Comparison of ENCODE assay signal across 2 cellular contexts in the genomic region with DNA sequence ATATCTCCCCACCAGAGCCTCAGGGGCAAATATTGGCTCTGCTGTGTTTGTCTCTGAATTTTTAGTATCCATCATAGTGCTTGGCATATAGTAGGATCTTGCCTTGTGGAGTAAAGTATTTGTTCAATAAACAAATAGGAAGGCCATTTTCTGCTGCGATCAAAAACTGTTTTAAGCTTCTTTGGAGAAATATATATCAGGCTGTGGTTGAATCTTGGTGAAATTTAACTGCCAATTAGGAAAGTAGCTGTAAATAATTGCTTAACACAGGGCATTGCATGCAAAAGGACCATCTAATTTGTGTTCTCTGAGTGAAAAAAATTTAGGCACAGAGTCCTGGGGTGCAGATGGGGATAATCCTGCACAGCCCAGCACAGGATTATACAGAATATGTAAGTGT.
TF ChIP-seq lines count a peak whose summit lies in the region.

No MANE protein-coding gene starts in this region.

TF ChIP-seq in A549, 52 proteins besides CTCF, POLR2A, EP300 and RAD21:
- TF ChIP-seq MAFK (IDR thresholded peaks at IDR 0.05; ENCODE audit: partially characterized antibody) (no peak), ZC3H11A (IDR thresholded peaks at IDR 0.05) (no peak), MYC (IDR thresholded peaks at IDR 0.05; ENCODE audit: borderline replicate concordance, low read length) (no peak), PHF8 (IDR thresholded peaks at IDR 0.05; ENCODE audit: borderline replicate concordance, low read depth) (no peak), BHLHE40 (IDR thresholded peaks at IDR 0.05; ENCODE audit: low read depth, low read length) (no peak), NPAS2 (CRISPR knock-in tag; IDR thresholded peaks at IDR 0.05; ENCODE audit: borderline replicate concordance) (no peak), EHF (CRISPR knock-in tag; IDR thresholded peaks at IDR 0.05) (no peak)
- TF ChIP-seq, protein P1, sequence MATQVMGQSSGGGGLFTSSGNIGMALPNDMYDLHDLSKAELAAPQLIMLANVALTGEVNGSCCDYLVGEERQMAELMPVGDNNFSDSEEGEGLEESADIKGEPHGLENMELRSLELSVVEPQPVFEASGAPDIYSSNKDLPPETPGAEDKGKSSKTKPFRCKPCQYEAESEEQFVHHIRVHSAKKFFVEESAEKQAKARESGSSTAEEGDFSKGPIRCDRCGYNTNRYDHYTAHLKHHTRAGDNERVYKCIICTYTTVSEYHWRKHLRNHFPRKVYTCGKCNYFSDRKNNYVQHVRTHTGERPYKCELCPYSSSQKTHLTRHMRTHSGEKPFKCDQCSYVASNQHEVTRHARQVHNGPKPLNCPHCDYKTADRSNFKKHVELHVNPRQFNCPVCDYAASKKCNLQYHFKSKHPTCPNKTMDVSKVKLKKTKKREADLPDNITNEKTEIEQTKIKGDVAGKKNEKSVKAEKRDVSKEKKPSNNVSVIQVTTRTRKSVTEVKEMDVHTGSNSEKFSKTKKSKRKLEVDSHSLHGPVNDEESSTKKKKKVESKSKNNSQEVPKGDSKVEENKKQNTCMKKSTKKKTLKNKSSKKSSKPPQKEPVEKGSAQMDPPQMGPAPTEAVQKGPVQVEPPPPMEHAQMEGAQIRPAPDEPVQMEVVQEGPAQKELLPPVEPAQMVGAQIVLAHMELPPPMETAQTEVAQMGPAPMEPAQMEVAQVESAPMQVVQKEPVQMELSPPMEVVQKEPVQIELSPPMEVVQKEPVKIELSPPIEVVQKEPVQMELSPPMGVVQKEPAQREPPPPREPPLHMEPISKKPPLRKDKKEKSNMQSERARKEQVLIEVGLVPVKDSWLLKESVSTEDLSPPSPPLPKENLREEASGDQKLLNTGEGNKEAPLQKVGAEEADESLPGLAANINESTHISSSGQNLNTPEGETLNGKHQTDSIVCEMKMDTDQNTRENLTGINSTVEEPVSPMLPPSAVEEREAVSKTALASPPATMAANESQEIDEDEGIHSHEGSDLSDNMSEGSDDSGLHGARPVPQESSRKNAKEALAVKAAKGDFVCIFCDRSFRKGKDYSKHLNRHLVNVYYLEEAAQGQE (IDR thresholded peaks at IDR 0.05): no peak
- TF ChIP-seq, protein P2, sequence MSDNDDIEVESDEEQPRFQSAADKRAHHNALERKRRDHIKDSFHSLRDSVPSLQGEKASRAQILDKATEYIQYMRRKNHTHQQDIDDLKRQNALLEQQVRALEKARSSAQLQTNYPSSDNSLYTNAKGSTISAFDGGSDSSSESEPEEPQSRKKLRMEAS (IDR thresholded peaks at IDR 0.05): no peak
- TF ChIP-seq, protein P3, sequence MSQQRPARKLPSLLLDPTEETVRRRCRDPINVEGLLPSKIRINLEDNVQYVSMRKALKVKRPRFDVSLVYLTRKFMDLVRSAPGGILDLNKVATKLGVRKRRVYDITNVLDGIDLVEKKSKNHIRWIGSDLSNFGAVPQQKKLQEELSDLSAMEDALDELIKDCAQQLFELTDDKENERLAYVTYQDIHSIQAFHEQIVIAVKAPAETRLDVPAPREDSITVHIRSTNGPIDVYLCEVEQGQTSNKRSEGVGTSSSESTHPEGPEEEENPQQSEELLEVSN (IDR thresholded peaks at IDR 0.05; ENCODE audit: borderline replicate concordance, low read depth): no peak
TF ChIP-seq in A549: peak in this region for 0.

TF ChIP-seq in HCT116, 20 proteins besides CTCF, POLR2A, EP300 and RAD21:
- TF ChIP-seq ZFX (IDR thresholded peaks at IDR 0.05) (no peak), ELF1 (IDR thresholded peaks at IDR 0.05; ENCODE audit: borderline replicate concordance, low read depth) (no peak), SIN3A (IDR thresholded peaks at IDR 0.05; ENCODE audit: low read depth) (no peak), CBX3 (IDR thresholded peaks at IDR 0.05; ENCODE audit: low read depth) (no peak), YY1 (IDR thresholded peaks at IDR 0.05; ENCODE audit: extremely low read depth, insufficient replicate concordance, low read depth, low read length) (no peak)
